ENCODE assay signal across 1 cellular context in genomic region chrX:46579250-46579649, GRCh38.
A peak's percentile ranks its signal among the peaks of the same experiment; 100 is the strongest.
TF ChIP-seq lines count a peak whose summit lies in the region.

No MANE protein-coding gene starts in this region.

TF ChIP-seq in HepG2, 621 proteins besides CTCF, POLR2A, EP300 and RAD21:
- TF ChIP-seq PHF5A (CRISPR knock-in tag; IDR thresholded peaks at IDR 0.05; ENCODE audit: low read depth, unreplicated experiment) (no peak), MTERF4 (CRISPR knock-in tag; IDR thresholded peaks at IDR 0.05) (no peak), ZNF775 (CRISPR knock-in tag; IDR thresholded peaks at IDR 0.05; ENCODE audit: borderline replicate concordance) (no peak), FIP1L1 (IDR thresholded peaks at IDR 0.05; ENCODE audit: borderline replicate concordance, insufficient read depth, low read depth, low read length) (no peak), SRSF4 (IDR thresholded peaks at IDR 0.05; ENCODE audit: low read depth, low read length, poor library complexity, severe bottlenecking) (no peak), SIX1 (CRISPR knock-in tag; IDR thresholded peaks at IDR 0.05; ENCODE audit: borderline replicate concordance) (peak; percentile 26; the same call in 1 of the 2 replicates), ZNF496 (CRISPR knock-in tag; IDR thresholded peaks at IDR 0.05; ENCODE audit: insufficient replicate concordance) (no peak), TFE3 (CRISPR knock-in tag; IDR thresholded peaks at IDR 0.05) (no peak), ZNF790 (CRISPR knock-in tag; IDR thresholded peaks at IDR 0.05; ENCODE audit: borderline replicate concordance) (no peak), RELA (CRISPR knock-in tag; IDR thresholded peaks at IDR 0.05) (no peak), ZNF430 (CRISPR knock-in tag; IDR thresholded peaks at IDR 0.05) (no peak), NFKBIZ (CRISPR knock-in tag; IDR thresholded peaks at IDR 0.05) (no peak), DR1 (CRISPR knock-in tag; IDR thresholded peaks at IDR 0.05) (no peak), SAP130 (CRISPR knock-in tag; IDR thresholded peaks at IDR 0.05; ENCODE audit: low read depth) (peak; percentile 25; the same call in 1 of the 2 replicates), PLSCR1 (CRISPR knock-in tag; IDR thresholded peaks at IDR 0.05; ENCODE audit: borderline replicate concordance) (no peak), SOX5 (CRISPR knock-in tag; IDR thresholded peaks at IDR 0.05; ENCODE audit: borderline replicate concordance) (no peak), PRDM10 (CRISPR knock-in tag; IDR thresholded peaks at IDR 0.05; ENCODE audit: low read depth) (peak; percentile 78; the same call in 1 of the 2 replicates), ZNF446 (CRISPR knock-in tag; IDR thresholded peaks at IDR 0.05) (no peak), WIZ (CRISPR knock-in tag; IDR thresholded peaks at IDR 0.05) (no peak), NPAS2 (CRISPR knock-in tag; IDR thresholded peaks at IDR 0.05; ENCODE audit: borderline replicate concordance) (no peak), MLXIP (CRISPR knock-in tag; IDR thresholded peaks at IDR 0.05; ENCODE audit: borderline replicate concordance) (no peak), ZBTB33 (CRISPR knock-in tag; IDR thresholded peaks at IDR 0.05) (peak; percentile 87), HNF4A (CRISPR knock-in tag; IDR thresholded peaks at IDR 0.05) (peak; percentile 54; the same call in 1 of the 2 replicates), GTF3A (CRISPR knock-in tag; conservative IDR thresholded peaks at IDR 0.05) (no peak), CREB1 (IDR thresholded peaks at IDR 0.05) (no peak), CREB1 (CRISPR knock-in tag; IDR thresholded peaks at IDR 0.05) (no peak), SRSF1 (optimal IDR thresholded peaks at IDR 0.05; ENCODE audit: low read depth, low read length) (no peak), ZBTB1 (CRISPR knock-in tag; IDR thresholded peaks at IDR 0.05; ENCODE audit: borderline replicate concordance) (no peak), ZMYM3 (CRISPR knock-in tag; IDR thresholded peaks at IDR 0.05) (no peak), ZNF350 (CRISPR knock-in tag; IDR thresholded peaks at IDR 0.05; ENCODE audit: borderline replicate concordance, low read depth) (no peak)
